ENCODE assay signal across 1 cellular context in genomic region chr21:44300262-44300959, GRCh38.
TF ChIP-seq lines count a peak whose summit lies in the region.

No MANE protein-coding gene starts in this region.

TF ChIP-seq in HepG2, 621 proteins besides CTCF, POLR2A, EP300 and RAD21 (continued from another document and continues in another):
- no peak for TF ChIP-seq NFKBIZ (CRISPR knock-in tag; IDR thresholded peaks at IDR 0.05)
- TF ChIP-seq SMARCC2 (IDR thresholded peaks at IDR 0.05) = no peak
- no peak for TF ChIP-seq BHLHE40 (IDR thresholded peaks at IDR 0.05; ENCODE audit: low read length)
- no peak for TF ChIP-seq HINFP (CRISPR knock-in tag; IDR thresholded peaks at IDR 0.05; ENCODE audit: low read depth)
- no peak for TF ChIP-seq ZNF614 (CRISPR knock-in tag; IDR thresholded peaks at IDR 0.05; ENCODE audit: borderline replicate concordance)
- TF ChIP-seq ARID2 (CRISPR knock-in tag; IDR thresholded peaks at IDR 0.05; ENCODE audit: borderline replicate concordance) = no peak
- no peak for TF ChIP-seq RELA (CRISPR knock-in tag; IDR thresholded peaks at IDR 0.05)
- TF ChIP-seq DDIT3 (CRISPR knock-in tag; IDR thresholded peaks at IDR 0.05) = no peak
- TF ChIP-seq ZNF629 (CRISPR knock-in tag; conservative IDR thresholded peaks at IDR 0.05) = no peak
- TF ChIP-seq SRF (IDR thresholded peaks at IDR 0.05; ENCODE audit: low read depth, low read length) = no peak
- TF ChIP-seq TP53 (CRISPR knock-in tag; conservative IDR thresholded peaks at IDR 0.05) = no peak
- TF ChIP-seq YEATS4 (CRISPR knock-in tag; IDR thresholded peaks at IDR 0.05; ENCODE audit: borderline replicate concordance) = no peak
- no peak for TF ChIP-seq ZNF678 (CRISPR knock-in tag; IDR thresholded peaks at IDR 0.05)
- no peak for TF ChIP-seq ZFP37 (CRISPR knock-in tag; IDR thresholded peaks at IDR 0.05; ENCODE audit: borderline replicate concordance)
- peak; percentile 22; the same call in 1 of the 2 replicates for TF ChIP-seq CBFB (CRISPR knock-in tag; IDR thresholded peaks at IDR 0.05)
- TF ChIP-seq ZNF335 (CRISPR knock-in tag; IDR thresholded peaks at IDR 0.05) = no peak
- no peak for TF ChIP-seq HHEX (CRISPR knock-in tag; IDR thresholded peaks at IDR 0.05)
- no peak for TF ChIP-seq ZNF224 (CRISPR knock-in tag; IDR thresholded peaks at IDR 0.05)
- 0 out of 2 replicates have a peak, but pooled peaks have one; percentile 39 for TF ChIP-seq ZFP82 (CRISPR knock-in tag; IDR thresholded peaks at IDR 0.05; ENCODE audit: borderline replicate concordance)
- TF ChIP-seq REST (IDR thresholded peaks at IDR 0.05; ENCODE audit: borderline replicate concordance in 1 of 2, low read depth in 1 of 2, low read length in 2 of 2) = no peak
- TF ChIP-seq NFAT5 (CRISPR knock-in tag; IDR thresholded peaks at IDR 0.05) = no peak
- TF ChIP-seq LRRFIP1 (CRISPR knock-in tag; conservative IDR thresholded peaks at IDR 0.05) = no peak
- TF ChIP-seq ZNF737 (CRISPR knock-in tag; IDR thresholded peaks at IDR 0.05; ENCODE audit: borderline replicate concordance) = no peak
- TF ChIP-seq ZNF333 (CRISPR knock-in tag; IDR thresholded peaks at IDR 0.05; ENCODE audit: borderline replicate concordance) = 0 out of 2 replicates have a peak, but pooled peaks have one; percentile 68
- no peak for TF ChIP-seq ZNF362 (CRISPR knock-in tag; IDR thresholded peaks at IDR 0.05; ENCODE audit: borderline replicate concordance)
- no peak for TF ChIP-seq ATRX (CRISPR knock-in tag; IDR thresholded peaks at IDR 0.05; ENCODE audit: borderline replicate concordance)
- no peak for TF ChIP-seq ZNF253 (CRISPR knock-in tag; IDR thresholded peaks at IDR 0.05; ENCODE audit: borderline replicate concordance)
- TF ChIP-seq ZNF790 (CRISPR knock-in tag; IDR thresholded peaks at IDR 0.05; ENCODE audit: borderline replicate concordance) = no peak
- no peak for TF ChIP-seq HDAC6 (IDR thresholded peaks at IDR 0.05; ENCODE audit: low read depth, low read length)
- no peak for TF ChIP-seq ISL2 (CRISPR knock-in tag; IDR thresholded peaks at IDR 0.05)
- no peak; the same call in none of the 2 replicates for TF ChIP-seq ZNF547 (CRISPR knock-in tag; IDR thresholded peaks at IDR 0.05)
- no peak for TF ChIP-seq ZNF780A (CRISPR knock-in tag; IDR thresholded peaks at IDR 0.05)
- no peak for TF ChIP-seq ZNF281 (CRISPR knock-in tag; IDR thresholded peaks at IDR 0.05; ENCODE audit: borderline replicate concordance)
- no peak for TF ChIP-seq TBP (CRISPR knock-in tag; IDR thresholded peaks at IDR 0.05)
- TF ChIP-seq NKX3-1 (CRISPR knock-in tag; IDR thresholded peaks at IDR 0.05) = no peak
- TF ChIP-seq ZNF781 (CRISPR knock-in tag; IDR thresholded peaks at IDR 0.05; ENCODE audit: borderline replicate concordance, not compliant biosample characterization) = no peak
- no peak for TF ChIP-seq BCL3 (CRISPR knock-in tag; IDR thresholded peaks at IDR 0.05)
- no peak for TF ChIP-seq NCOA1 (CRISPR knock-in tag; IDR thresholded peaks at IDR 0.05)
- no peak; the same call in 1 of the 2 replicates for TF ChIP-seq ZNF558 (CRISPR knock-in tag; IDR thresholded peaks at IDR 0.05; ENCODE audit: borderline replicate concordance)
- TF ChIP-seq ZNF788 (CRISPR knock-in tag; IDR thresholded peaks at IDR 0.05; ENCODE audit: borderline replicate concordance) = no peak; the same call in 1 of the 2 replicates
- TF ChIP-seq ZNF746 (CRISPR knock-in tag; IDR thresholded peaks at IDR 0.05) = peak; percentile 15; the same call in 1 of the 2 replicates
- TF ChIP-seq ZNF296 (CRISPR knock-in tag; conservative IDR thresholded peaks at IDR 0.05) = no peak
- no peak for TF ChIP-seq TRAFD1 (CRISPR knock-in tag; IDR thresholded peaks at IDR 0.05; ENCODE audit: borderline replicate concordance)
- no peak for TF ChIP-seq ZNF460 (CRISPR knock-in tag; IDR thresholded peaks at IDR 0.05; ENCODE audit: borderline replicate concordance)
- no peak for TF ChIP-seq RBM39 (IDR thresholded peaks at IDR 0.05; ENCODE audit: low read depth, low read length, poor library complexity, severe bottlenecking)
